Comparison of ENCODE assay signal across 16 cellular contexts in genomic region chr7:148110097-148110868, GRCh38.
DNase-seq lines count a peak whose midpoint lies in the region; ATAC-seq and TF ChIP-seq lines count a peak whose summit lies in the region.
"Had no signal": no experiment of that assay in that cellular context is flagged by ENCODE, and none has a peak within 500 bp of the region (broad histone marks: within the 10 kb centered on the region; RNA-seq: fewer than 3 reads in every experiment).

No MANE protein-coding gene starts in this region.

- H3K27ac ChIP-seq in right lobe of liver (no peak overlapping the region), caudate nucleus (ENCODE audit: low read depth, low read length) (no peak overlapping the region)
- H3K27ac ChIP-seq: HL-60, parathyroid adenoma had no signal

- H3K36me3 Mint-ChIP-seq in WTC11: peaks cover 4% of the 10 kb centered on the region; the same call in 1 of the 2 replicates
- H3K36me3 Mint-ChIP-seq: stimulated activated memory B cell treated with anti-CD40 and anti-IgM and Interleukin-4, amounts not matched to agents 10 μg/mL and 1 μg/mL and 100 μg/mL, for 72 hours had no signal

- CTCF ChIA-PET in WTC11 (lab: Charles Lee): interaction anchor here (0.6 to 5.5 kb wide), 3 partner anchors 33 to 442 kb away, joined by 3 to 31 read pairs (median 5); no protein-coding TSS in a partner anchor

- peak; percentile 53 for DNase-seq in Caki2 (ENCODE audit: low read depth)
- peak; percentile 44 for DNase-seq in HuH-7 (ENCODE audit: low spot score)
- peak; percentile 21 for DNase-seq in WTC11 (ENCODE audit: low spot score)
- DNase-seq in right lobe of liver: no peak
- DNase-seq in GM10266 (ENCODE audit: extremely low spot score): no peak
- DNase-seq in caudate nucleus (lab: John Stamatoyannopoulos, UW): no peak
- DNase-seq: activated CD4-positive, CD25-positive, alpha-beta regulatory T cell treated with anti-CD3 and anti-CD28 coated beads, Interleukin-2, amount 50 U/mL, for 72 hours; activated T-cell treated with anti-CD3 and anti-CD28 coated beads, Interleukin-2, amount 50 U/mL, for 4 hours; aorta; effector CD8-positive, alpha-beta T cell had no signal

- H3K36me3 ChIP-seq in right lobe of liver: no peaks in the 10 kb centered on the region

- H3K4me1 ChIP-seq in right lobe of liver: no peaks in the 10 kb centered on the region
- H3K4me1 ChIP-seq: parathyroid adenoma had no signal

- intact Hi-C loops in right lobe of liver (cut with DNase I): no loop called here

- ATAC-seq in WTC11: peak; percentile 70
- ATAC-seq in right lobe of liver: peak in 3 of 4 donors; percentile 57 to 65 (median 60)
- no peak for ATAC-seq in GM21367 (IDR thresholded peaks at IDR 0.05; ENCODE audit: unreplicated experiment)
- ATAC-seq in HG03565 (IDR thresholded peaks at IDR 0.05; ENCODE audit: unreplicated experiment): no peak
- ATAC-seq: activated T-cell treated with anti-CD3 and anti-CD28 coated beads, Interleukin-2, amount 50 U/mL, for 4 hours; stimulated activated memory B cell treated with anti-CD40 and anti-IgM and Interleukin-4, amounts not matched to agents 10 μg/mL and 1 μg/mL and 100 μg/mL, for 72 hours had no signal

- no peaks in the 10 kb centered on the region; the same call in 1 of the 2 replicates for H3K27me3 Mint-ChIP-seq in WTC11 (ENCODE audit: low read depth)

- in situ Hi-C loops in Caki2 (cut with HindIII; ENCODE audit: low pct_unique_long_range_greater_than_20kb, low sequenced_read_pairs): no loop called here

- no peak overlapping the region for H3K4me3 ChIP-seq in right lobe of liver
- H3K4me3 ChIP-seq: lung had no signal

- no peak overlapping the region for H3K27ac Mint-ChIP-seq in WTC11
- H3K27ac Mint-ChIP-seq: stimulated activated memory B cell treated with anti-CD40 and anti-IgM and Interleukin-4, amounts not matched to agents 10 μg/mL and 1 μg/mL and 100 μg/mL, for 72 hours had no signal

- TF ChIP-seq POLR2A in right lobe of liver (IDR thresholded peaks at IDR 0.05): no peak

- H3K9me3 ChIP-seq in right lobe of liver: no peaks in the 10 kb centered on the region

- POLR2A ChIA-PET in WTC11 (lab: Charles Lee): no interaction called here

- H3K4me1 Mint-ChIP-seq in WTC11: peaks cover 28% of the 10 kb centered on the region
- H3K4me1 Mint-ChIP-seq: stimulated activated memory B cell treated with anti-CD40 and anti-IgM and Interleukin-4, amounts not matched to agents 10 μg/mL and 1 μg/mL and 100 μg/mL, for 72 hours had no signal

- H3K9me3 Mint-ChIP-seq in WTC11: peaks cover 8% of the 10 kb centered on the region
- H3K9me3 Mint-ChIP-seq: activated T-cell treated with anti-CD3 and anti-CD28 coated beads, Interleukin-2, amount 50 U/mL, for 4 hours; stimulated activated memory B cell treated with anti-CD40 and anti-IgM and Interleukin-4, amounts not matched to agents 10 μg/mL and 1 μg/mL and 100 μg/mL, for 72 hours had no signal

- H3K27me3 ChIP-seq in right lobe of liver: no peaks in the 10 kb centered on the region

- no peak overlapping the region for H3K4me3 Mint-ChIP-seq in WTC11
- H3K4me3 Mint-ChIP-seq: activated T-cell treated with anti-CD3 and anti-CD28 coated beads, Interleukin-2, amount 50 U/mL, for 4 hours; stimulated activated memory B cell treated with anti-CD40 and anti-IgM and Interleukin-4, amounts not matched to agents 10 μg/mL and 1 μg/mL and 100 μg/mL, for 72 hours had no signal

- WGBS in right lobe of liver (ENCODE audit: insufficient coverage, low coverage, low lambda C conversion rate, missing lambda C conversion rate): 71% methylated on average over 11 of the region's 13 CpGs

- 0 out of 2 replicates have a peak, but pooled peaks have one; percentile 23 for TF ChIP-seq CTCF in WTC11 (IDR thresholded peaks at IDR 0.05)
- TF ChIP-seq CTCF in right lobe of liver (IDR thresholded peaks at IDR 0.05): peak in 2 of 4 donors; percentile 20 to 29
- no peak for TF ChIP-seq CTCF in GM10266 (IDR thresholded peaks at IDR 0.05; ENCODE audit: control insufficient read depth, insufficient read depth, low read depth, missing control alignments)

TF ChIP-seq in WTC11, 78 proteins besides CTCF, POLR2A, EP300 and RAD21:
- TF ChIP-seq ZBTB43 (CRISPR knock-in tag; IDR thresholded peaks at IDR 0.05): no peak
- no peak for TF ChIP-seq NR2C2 (CRISPR knock-in tag; IDR thresholded peaks at IDR 0.05)
- no peak for TF ChIP-seq ZNF671 (CRISPR knock-in tag; IDR thresholded peaks at IDR 0.05)
- TF ChIP-seq NFYB (CRISPR knock-in tag; conservative IDR thresholded peaks at IDR 0.05; ENCODE audit: low read depth): no peak
- TF ChIP-seq, protein P1, sequence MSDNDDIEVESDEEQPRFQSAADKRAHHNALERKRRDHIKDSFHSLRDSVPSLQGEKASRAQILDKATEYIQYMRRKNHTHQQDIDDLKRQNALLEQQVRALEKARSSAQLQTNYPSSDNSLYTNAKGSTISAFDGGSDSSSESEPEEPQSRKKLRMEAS (CRISPR knock-in tag; IDR thresholded peaks at IDR 0.05): no peak
- TF ChIP-seq ATF3 (CRISPR knock-in tag; conservative IDR thresholded peaks at IDR 0.05): no peak
- TF ChIP-seq AR (CRISPR knock-in tag; IDR thresholded peaks at IDR 0.05): no peak
- no peak for TF ChIP-seq GRHL2 (CRISPR knock-in tag; IDR thresholded peaks at IDR 0.05; ENCODE audit: insufficient replicate concordance, severe bottlenecking)
- no peak for TF ChIP-seq IRF2 (CRISPR knock-in tag; IDR thresholded peaks at IDR 0.05; ENCODE audit: borderline replicate concordance, low read depth)
- no peak for TF ChIP-seq ETV6 (CRISPR knock-in tag; IDR thresholded peaks at IDR 0.05)
- TF ChIP-seq E2F5 (CRISPR knock-in tag; IDR thresholded peaks at IDR 0.05): no peak
- TF ChIP-seq NFE2L1 (CRISPR knock-in tag; IDR thresholded peaks at IDR 0.05): no peak
- TF ChIP-seq EMX1 (CRISPR knock-in tag; IDR thresholded peaks at IDR 0.05): no peak
- no peak for TF ChIP-seq TEAD1 (CRISPR knock-in tag; IDR thresholded peaks at IDR 0.05)
- TF ChIP-seq MYBL2 (CRISPR knock-in tag; IDR thresholded peaks at IDR 0.05): no peak
- no peak for TF ChIP-seq GABPB1 (CRISPR knock-in tag; IDR thresholded peaks at IDR 0.05)

Comparison
In these comparisons a context has a peak if more than half of its experiments do, and no peak if none do; other contexts are left out.
1. DNase-seq: peak in Caki2 (single experiment), HuH-7 (single experiment) and WTC11 (single experiment); none in right lobe of liver (0 of 3), GM10266 (single experiment) and caudate nucleus (0 of 61).
2. ATAC-seq: peak in WTC11 (single experiment) and right lobe of liver (3 of 4); none in GM21367 (single experiment) and HG03565 (single experiment).